Comparison of ENCODE assay signal across 1 cellular context in the genomic region with DNA sequence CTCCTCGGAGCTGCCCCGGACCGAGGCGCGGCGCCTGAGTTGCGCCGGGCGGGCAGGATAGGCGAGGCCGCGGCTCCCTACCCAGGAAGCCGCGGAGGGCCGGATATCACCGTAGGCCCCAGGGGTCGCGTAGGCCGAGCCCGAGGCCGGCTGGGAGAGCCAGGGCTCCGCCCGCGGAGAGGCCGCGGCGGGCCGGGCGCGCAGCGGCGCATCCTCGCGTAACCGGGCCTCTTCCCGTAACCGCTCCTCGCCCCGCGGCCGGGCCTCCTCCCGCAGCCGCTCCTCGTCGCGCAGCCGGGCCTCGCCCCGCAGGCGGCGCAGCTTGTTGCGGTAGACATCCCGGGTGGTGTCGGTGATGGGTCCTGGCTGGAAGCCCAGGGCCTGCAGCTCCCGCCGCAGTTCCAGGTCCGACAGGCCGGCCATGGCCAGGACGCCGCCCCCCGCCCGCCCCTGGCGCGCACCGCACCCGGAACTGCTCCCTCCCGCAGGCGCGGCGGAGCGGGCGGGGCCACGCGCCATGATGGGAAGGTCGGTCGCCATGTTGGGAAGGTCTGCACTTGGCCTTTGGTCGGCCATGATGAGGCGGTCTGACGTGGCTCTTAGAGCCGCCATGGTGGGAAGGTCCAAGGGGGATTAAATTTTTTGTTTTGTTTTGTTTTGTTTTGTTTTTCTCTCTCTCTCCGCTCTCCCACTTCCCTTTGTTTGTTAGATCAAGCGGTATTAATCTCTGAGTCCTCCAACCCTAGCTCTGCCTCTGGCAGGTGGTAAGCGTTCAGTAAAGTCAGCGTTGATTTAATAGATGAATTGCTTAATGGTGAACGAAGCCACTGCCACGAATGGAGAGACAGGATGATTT.
TF ChIP-seq lines count a peak whose summit lies in the region.

A gene (minus strand): TSS at position 437 of the 856 bp plus-strand sequence. CDS start 14 bp downstream, at position 423.

TF ChIP-seq in HepG2, 621 proteins besides CTCF, POLR2A, EP300 and RAD21 (continued from another document and continues in another):
- TF ChIP-seq, protein P1, sequence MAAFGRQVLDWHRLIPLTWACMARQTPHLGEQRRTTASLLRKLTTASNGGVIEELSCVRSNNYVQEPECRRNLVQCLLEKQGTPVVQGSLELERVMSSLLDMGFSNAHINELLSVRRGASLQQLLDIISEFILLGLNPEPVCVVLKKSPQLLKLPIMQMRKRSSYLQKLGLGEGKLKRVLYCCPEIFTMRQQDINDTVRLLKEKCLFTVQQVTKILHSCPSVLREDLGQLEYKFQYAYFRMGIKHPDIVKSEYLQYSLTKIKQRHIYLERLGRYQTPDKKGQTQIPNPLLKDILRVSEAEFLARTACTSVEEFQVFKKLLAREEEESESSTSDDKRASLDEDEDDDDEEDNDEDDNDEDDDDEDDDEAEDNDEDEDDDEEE (CRISPR knock-in tag; IDR thresholded peaks at IDR 0.05), result no peak; the same call in 1 of the 2 replicates
- TF ChIP-seq ZBTB20 (CRISPR knock-in tag; IDR thresholded peaks at IDR 0.05; ENCODE audit: borderline replicate concordance, low read depth) (no peak), ZNF816 (CRISPR knock-in tag; IDR thresholded peaks at IDR 0.05; ENCODE audit: borderline replicate concordance) (no peak), ETV6 (CRISPR knock-in tag; conservative IDR thresholded peaks at IDR 0.05) (peak; percentile 96), MAFF (IDR thresholded peaks at IDR 0.05; ENCODE audit: low read depth, low read length) (no peak), ZFP82 (CRISPR knock-in tag; IDR thresholded peaks at IDR 0.05; ENCODE audit: borderline replicate concordance) (no peak), KDM3A (CRISPR knock-in tag; IDR thresholded peaks at IDR 0.05; ENCODE audit: low read depth) (peak; percentile 89; the same call in 1 of the 2 replicates), ZNF256 (CRISPR knock-in tag; conservative IDR thresholded peaks at IDR 0.05) (no peak), ZMYM3 (CRISPR knock-in tag; IDR thresholded peaks at IDR 0.05) (no peak), HDAC2 (CRISPR knock-in tag; IDR thresholded peaks at IDR 0.05) (peak; percentile 66; the same call in 1 of the 2 replicates), SNAPC2 (CRISPR knock-in tag; IDR thresholded peaks at IDR 0.05) (no peak), HNF4G (IDR thresholded peaks at IDR 0.05; ENCODE audit: borderline replicate concordance, low read depth, low read length) (peak; percentile 29; the same call in 1 of the 2 replicates), HNF4G (CRISPR knock-in tag; IDR thresholded peaks at IDR 0.05; ENCODE audit: borderline replicate concordance, low read depth) (no peak), ZMAT3 (CRISPR knock-in tag; conservative IDR thresholded peaks at IDR 0.05) (peak; percentile 69), DNMT3B (CRISPR knock-in tag; conservative IDR thresholded peaks at IDR 0.05) (no peak), ZNF292 (CRISPR knock-in tag; IDR thresholded peaks at IDR 0.05; ENCODE audit: borderline replicate concordance, low read depth) (no peak), ZNF772 (CRISPR knock-in tag; IDR thresholded peaks at IDR 0.05) (no peak), SIN3B (IDR thresholded peaks at IDR 0.05; ENCODE audit: low read length) (no peak), YY1 (IDR thresholded peaks at IDR 0.05; ENCODE audit: insufficient read depth, insufficient replicate concordance, low read depth, low read length) (peak; percentile 100), SOX13 (IDR thresholded peaks at IDR 0.05) (no peak), SOX13 (CRISPR knock-in tag; conservative IDR thresholded peaks at IDR 0.05 in 1 of 2, IDR thresholded peaks at IDR 0.05 in 1 of 2) (peak; percentile 32 to 52; a peak in 2 of 4 replicates), SMARCE1 (IDR thresholded peaks at IDR 0.05; ENCODE audit: borderline replicate concordance) (no peak), ZFP36L1 (CRISPR knock-in tag; IDR thresholded peaks at IDR 0.05) (0 out of 2 replicates have a peak, but pooled peaks have one; percentile 71), SYNCRIP (IDR thresholded peaks at IDR 0.05; ENCODE audit: insufficient read depth, low read depth, low read length) (no peak), POLR2AphosphoS2 (IDR thresholded peaks at IDR 0.05; ENCODE audit: low read depth, low read length) (no peak), YEATS4 (CRISPR knock-in tag; IDR thresholded peaks at IDR 0.05; ENCODE audit: borderline replicate concordance) (peak; percentile 95), ISX (CRISPR knock-in tag; conservative IDR thresholded peaks at IDR 0.05) (no peak), ARNT (IDR thresholded peaks at IDR 0.05) (no peak), SNAI1 (CRISPR knock-in tag; IDR thresholded peaks at IDR 0.05; ENCODE audit: borderline replicate concordance) (no peak), MTA3 (CRISPR knock-in tag; IDR thresholded peaks at IDR 0.05) (no peak), KAT2B (IDR thresholded peaks at IDR 0.05; ENCODE audit: borderline replicate concordance, low read depth, low read length) (no peak), MED1 (CRISPR knock-in tag; IDR thresholded peaks at IDR 0.05) (peak; percentile 88), SP4 (CRISPR knock-in tag; IDR thresholded peaks at IDR 0.05) (peak; percentile 87; the same call in 1 of the 2 replicates)
- TF ChIP-seq, protein P2, sequence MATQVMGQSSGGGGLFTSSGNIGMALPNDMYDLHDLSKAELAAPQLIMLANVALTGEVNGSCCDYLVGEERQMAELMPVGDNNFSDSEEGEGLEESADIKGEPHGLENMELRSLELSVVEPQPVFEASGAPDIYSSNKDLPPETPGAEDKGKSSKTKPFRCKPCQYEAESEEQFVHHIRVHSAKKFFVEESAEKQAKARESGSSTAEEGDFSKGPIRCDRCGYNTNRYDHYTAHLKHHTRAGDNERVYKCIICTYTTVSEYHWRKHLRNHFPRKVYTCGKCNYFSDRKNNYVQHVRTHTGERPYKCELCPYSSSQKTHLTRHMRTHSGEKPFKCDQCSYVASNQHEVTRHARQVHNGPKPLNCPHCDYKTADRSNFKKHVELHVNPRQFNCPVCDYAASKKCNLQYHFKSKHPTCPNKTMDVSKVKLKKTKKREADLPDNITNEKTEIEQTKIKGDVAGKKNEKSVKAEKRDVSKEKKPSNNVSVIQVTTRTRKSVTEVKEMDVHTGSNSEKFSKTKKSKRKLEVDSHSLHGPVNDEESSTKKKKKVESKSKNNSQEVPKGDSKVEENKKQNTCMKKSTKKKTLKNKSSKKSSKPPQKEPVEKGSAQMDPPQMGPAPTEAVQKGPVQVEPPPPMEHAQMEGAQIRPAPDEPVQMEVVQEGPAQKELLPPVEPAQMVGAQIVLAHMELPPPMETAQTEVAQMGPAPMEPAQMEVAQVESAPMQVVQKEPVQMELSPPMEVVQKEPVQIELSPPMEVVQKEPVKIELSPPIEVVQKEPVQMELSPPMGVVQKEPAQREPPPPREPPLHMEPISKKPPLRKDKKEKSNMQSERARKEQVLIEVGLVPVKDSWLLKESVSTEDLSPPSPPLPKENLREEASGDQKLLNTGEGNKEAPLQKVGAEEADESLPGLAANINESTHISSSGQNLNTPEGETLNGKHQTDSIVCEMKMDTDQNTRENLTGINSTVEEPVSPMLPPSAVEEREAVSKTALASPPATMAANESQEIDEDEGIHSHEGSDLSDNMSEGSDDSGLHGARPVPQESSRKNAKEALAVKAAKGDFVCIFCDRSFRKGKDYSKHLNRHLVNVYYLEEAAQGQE (IDR thresholded peaks at IDR 0.05; ENCODE audit: borderline replicate concordance in 1 of 2, low read depth in 1 of 2, low read length in 2 of 2), result peak in 1 of 2 experiments; percentile 39; a peak in 1 of 4 replicates
- TF ChIP-seq, protein P3, sequence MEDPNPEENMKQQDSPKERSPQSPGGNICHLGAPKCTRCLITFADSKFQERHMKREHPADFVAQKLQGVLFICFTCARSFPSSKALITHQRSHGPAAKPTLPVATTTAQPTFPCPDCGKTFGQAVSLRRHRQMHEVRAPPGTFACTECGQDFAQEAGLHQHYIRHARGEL (CRISPR knock-in tag; IDR thresholded peaks at IDR 0.05), result no peak
- TF ChIP-seq, protein P4, sequence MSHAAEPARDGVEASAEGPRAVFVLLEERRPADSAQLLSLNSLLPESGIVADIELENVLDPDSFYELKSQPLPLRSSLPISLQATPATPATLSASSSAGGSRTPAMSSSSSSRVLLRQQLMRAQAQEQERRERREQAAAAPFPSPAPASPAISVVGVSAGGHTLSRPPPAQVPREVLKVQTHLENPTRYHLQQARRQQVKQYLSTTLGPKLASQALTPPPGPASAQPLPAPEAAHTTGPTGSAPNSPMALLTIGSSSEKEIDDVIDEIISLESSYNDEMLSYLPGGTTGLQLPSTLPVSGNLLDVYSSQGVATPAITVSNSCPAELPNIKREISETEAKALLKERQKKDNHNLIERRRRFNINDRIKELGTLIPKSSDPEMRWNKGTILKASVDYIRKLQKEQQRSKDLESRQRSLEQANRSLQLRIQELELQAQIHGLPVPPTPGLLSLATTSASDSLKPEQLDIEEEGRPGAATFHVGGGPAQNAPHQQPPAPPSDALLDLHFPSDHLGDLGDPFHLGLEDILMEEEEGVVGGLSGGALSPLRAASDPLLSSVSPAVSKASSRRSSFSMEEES (CRISPR knock-in tag; IDR thresholded peaks at IDR 0.05), result 0 out of 2 replicates have a peak, but pooled peaks have one; percentile 14
- TF ChIP-seq, protein P5, sequence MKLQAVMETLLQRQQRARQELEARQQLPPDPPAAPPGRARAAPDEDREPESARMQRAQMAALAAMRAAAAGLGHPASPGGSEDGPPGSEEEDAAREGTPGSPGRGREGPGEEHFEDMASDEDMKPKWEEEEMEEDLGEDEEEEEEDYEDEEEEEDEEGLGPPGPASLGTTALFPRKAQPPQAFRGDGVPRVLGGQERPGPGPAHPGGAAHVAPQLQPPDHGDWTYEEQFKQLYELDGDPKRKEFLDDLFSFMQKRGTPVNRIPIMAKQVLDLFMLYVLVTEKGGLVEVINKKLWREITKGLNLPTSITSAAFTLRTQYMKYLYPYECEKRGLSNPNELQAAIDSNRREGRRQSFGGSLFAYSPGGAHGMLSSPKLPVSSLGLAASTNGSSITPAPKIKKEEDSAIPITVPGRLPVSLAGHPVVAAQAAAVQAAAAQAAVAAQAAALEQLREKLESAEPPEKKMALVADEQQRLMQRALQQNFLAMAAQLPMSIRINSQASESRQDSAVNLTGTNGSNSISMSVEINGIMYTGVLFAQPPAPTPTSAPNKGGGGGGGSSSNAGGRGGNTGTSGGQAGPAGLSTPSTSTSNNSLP (IDR thresholded peaks at IDR 0.05; ENCODE audit: low read depth, low read length), result no peak
- TF ChIP-seq, protein P6, sequence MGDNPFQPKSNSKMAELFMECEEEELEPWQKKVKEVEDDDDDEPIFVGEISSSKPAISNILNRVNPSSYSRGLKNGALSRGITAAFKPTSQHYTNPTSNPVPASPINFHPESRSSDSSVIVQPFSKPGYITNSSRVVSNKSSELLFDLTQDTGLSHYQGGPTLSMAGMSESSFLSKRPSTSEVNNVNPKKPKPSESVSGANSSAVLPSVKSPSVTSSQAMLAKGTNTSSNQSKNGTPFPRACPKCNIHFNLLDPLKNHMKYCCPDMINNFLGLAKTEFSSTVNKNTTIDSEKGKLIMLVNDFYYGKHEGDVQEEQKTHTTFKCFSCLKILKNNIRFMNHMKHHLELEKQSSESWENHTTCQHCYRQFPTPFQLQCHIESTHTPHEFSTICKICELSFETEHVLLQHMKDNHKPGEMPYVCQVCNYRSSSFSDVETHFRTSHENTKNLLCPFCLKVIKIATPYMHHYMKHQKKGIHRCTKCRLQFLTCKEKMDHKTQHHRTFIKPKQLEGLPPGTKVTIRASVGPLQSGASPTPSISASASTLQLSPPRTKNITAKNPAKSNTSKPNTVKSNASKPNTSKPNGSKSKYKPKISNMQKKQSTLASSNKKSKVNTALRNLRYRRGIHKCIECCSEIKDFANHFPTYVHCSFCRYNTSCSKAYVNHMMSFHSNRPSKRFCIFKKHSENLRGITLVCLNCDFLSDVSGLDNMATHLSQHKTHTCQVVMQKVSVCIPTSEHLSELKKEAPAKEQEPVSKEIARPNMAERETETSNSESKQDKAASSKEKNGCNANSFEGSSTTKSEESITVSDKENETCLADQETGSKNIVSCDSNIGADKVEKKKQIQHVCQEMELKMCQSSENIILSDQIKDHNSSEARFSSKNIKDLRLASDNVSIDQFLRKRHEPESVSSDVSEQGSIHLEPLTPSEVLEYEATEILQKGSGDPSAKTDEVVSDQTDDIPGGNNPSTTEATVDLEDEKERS (CRISPR knock-in tag; IDR thresholded peaks at IDR 0.05), result 0 out of 2 replicates have a peak, but pooled peaks have one; percentile 45
- TF ChIP-seq, protein P7, sequence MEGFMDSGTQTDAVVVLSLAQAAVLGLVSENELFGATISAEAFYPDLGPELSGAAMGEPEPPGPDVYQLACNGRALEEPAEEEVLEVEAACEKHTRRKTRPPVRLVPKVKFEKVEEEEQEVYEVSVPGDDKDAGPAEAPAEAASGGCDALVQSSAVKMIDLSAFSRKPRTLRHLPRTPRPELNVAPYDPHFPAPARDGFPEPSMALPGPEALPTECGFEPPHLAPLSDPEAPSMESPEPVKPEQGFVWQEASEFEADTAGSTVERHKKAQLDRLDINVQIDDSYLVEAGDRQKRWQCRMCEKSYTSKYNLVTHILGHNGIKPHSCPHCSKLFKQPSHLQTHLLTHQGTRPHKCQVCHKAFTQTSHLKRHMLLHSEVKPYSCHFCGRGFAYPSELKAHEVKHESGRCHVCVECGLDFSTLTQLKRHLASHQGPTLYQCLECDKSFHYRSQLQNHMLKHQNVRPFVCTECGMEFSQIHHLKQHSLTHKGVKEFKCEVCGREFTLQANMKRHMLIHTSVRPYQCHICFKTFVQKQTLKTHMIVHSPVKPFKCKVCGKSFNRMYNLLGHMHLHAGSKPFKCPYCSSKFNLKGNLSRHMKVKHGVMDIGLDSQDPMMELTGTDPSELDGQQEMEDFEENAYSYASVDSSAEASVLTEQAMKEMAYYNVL (CRISPR knock-in tag; IDR thresholded peaks at IDR 0.05; ENCODE audit: borderline replicate concordance), result peak; percentile 89
- TF ChIP-seq, protein P8, sequence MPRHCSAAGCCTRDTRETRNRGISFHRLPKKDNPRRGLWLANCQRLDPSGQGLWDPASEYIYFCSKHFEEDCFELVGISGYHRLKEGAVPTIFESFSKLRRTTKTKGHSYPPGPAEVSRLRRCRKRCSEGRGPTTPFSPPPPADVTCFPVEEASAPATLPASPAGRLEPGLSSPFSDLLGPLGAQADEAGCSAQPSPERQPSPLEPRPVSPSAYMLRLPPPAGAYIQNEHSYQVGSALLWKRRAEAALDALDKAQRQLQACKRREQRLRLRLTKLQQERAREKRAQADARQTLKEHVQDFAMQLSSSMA (CRISPR knock-in tag; IDR thresholded peaks at IDR 0.05), result peak; percentile 100
- TF ChIP-seq, protein P9, sequence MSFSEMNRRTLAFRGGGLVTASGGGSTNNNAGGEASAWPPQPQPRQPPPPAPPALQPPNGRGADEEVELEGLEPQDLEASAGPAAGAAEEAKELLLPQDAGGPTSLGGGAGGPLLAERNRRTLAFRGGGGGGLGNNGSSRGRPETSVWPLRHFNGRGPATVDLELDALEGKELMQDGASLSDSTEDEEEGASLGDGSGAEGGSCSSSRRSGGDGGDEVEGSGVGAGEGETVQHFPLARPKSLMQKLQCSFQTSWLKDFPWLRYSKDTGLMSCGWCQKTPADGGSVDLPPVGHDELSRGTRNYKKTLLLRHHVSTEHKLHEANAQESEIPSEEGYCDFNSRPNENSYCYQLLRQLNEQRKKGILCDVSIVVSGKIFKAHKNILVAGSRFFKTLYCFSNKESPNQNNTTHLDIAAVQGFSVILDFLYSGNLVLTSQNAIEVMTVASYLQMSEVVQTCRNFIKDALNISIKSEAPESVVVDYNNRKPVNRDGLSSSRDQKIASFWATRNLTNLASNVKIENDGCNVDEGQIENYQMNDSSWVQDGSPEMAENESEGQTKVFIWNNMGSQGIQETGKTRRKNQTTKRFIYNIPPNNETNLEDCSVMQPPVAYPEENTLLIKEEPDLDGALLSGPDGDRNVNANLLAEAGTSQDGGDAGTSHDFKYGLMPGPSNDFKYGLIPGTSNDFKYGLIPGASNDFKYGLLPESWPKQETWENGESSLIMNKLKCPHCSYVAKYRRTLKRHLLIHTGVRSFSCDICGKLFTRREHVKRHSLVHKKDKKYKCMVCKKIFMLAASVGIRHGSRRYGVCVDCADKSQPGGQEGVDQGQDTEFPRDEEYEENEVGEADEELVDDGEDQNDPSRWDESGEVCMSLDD (CRISPR knock-in tag; IDR thresholded peaks at IDR 0.05; ENCODE audit: borderline replicate concordance), result peak; percentile 66; the same call in 1 of the 2 replicates
